Comparison of ENCODE assay signal across 29 cellular contexts in genomic region chr12:118649765-118650585, GRCh38.
"Had no signal": no experiment of that assay in that cellular context is flagged by ENCODE, and none has a peak within 500 bp of the region (broad histone marks: within the 10 kb centered on the region; RNA-seq: fewer than 3 reads in every experiment).

No MANE protein-coding gene starts in this region.

- ATAC-seq: foreskin keratinocyte; gastroesophageal sphincter; heart left ventricle; left cardiac atrium; left lung; mucosa of descending colon; sciatic nerve; stimulated activated effector memory CD8-positive, alpha-beta T cell treated with anti-CD3 and anti-CD28 coated beads, Interleukin-12 subunit alpha, Interleukin-12 subunit beta, amount 100 ng/mL, for 72 hours; stimulated activated naive CD8-positive, alpha-beta T cell treated with anti-CD3 and anti-CD28 coated beads, Interleukin-15, Interleukin-2, amounts not matched to agents 100 U/mL and 50 U/mL, for 24 hours had no signal

- H3K9me3 ChIP-seq: colonic mucosa, gastroesophageal sphincter, mucosa of descending colon, prostate gland, right atrium auricular region, thoracic aorta, upper lobe of left lung had no signal

- H3K27ac ChIP-seq: colonic mucosa, esophagus muscularis mucosa, foreskin keratinocyte, gastroesophageal sphincter, heart left ventricle, hepatocyte, left lung, neural progenitor cell, parathyroid adenoma, prostate gland, right atrium auricular region, thoracic aorta, tibial nerve, upper lobe of left lung had no signal

- H3K4me2 ChIP-seq: hepatocyte, neural progenitor cell, smooth muscle cell had no signal

- DNase-seq: colonic mucosa; effector CD8-positive, alpha-beta T cell; foreskin keratinocyte; heart left ventricle; left cardiac atrium; left lung; mesenchymal stem cell; mucosa of descending colon; naive B cell; stimulated activated CD4-positive, alpha-beta T cell treated with anti-CD3 and anti-CD28 coated beads, Interleukin-2, amount 100 ng/mL, for 24 hours; stimulated activated CD4-positive, alpha-beta T cell treated with anti-CD3 and anti-CD28 coated beads, Interleukin-4, amount 100 ng/mL, for 24 hours; stimulated activated naive CD8-positive, alpha-beta T cell treated with anti-CD3 and anti-CD28 coated beads, Interleukin-15, Interleukin-2, amounts not matched to agents 100 U/mL and 50 U/mL, for 24 hours; substantia nigra; upper lobe of left lung had no signal

- FAIRE-seq: endothelial cell of umbilical vein, islet of Langerhans, urothelium cell line had no signal

- H3K4me1 ChIP-seq: colonic mucosa, esophagus muscularis mucosa, foreskin keratinocyte, gastroesophageal sphincter, heart left ventricle, left lung, neural progenitor cell, parathyroid adenoma, prostate gland, right atrium auricular region, tibial nerve, upper lobe of left lung had no signal

- H3K4me3 ChIP-seq: colonic mucosa, esophagus muscularis mucosa, gastroesophageal sphincter, heart left ventricle, hepatocyte, left lung, mucosa of descending colon, neural progenitor cell, prostate gland, right atrium auricular region, smooth muscle cell, thoracic aorta, tibial nerve, upper lobe of left lung had no signal
